25 cellular contexts compared by ENCODE assay signal in genomic region chr12:31558521-31558920, GRCh38. TPM values are rescaled to one million over a fixed set of nuclear protein-coding genes. Genes with fewer than 3 reads are reported as not detected.
DNase-seq lines count a peak whose midpoint lies in the region; ATAC-seq, FAIRE-seq and TF ChIP-seq lines count a peak whose summit lies in the region.
"Had no signal": no experiment of that assay in that cellular context is flagged by ENCODE, and none has a peak within 500 bp of the region (broad histone marks: within the 10 kb centered on the region; RNA-seq: fewer than 3 reads in every experiment).

No MANE protein-coding gene starts in this region.

- POLR2A ChIA-PET in BJ (lab: Charles Lee) (interaction anchor here (0.7 kb wide), 1 partner anchor 472 kb away, joined by 3 read pairs; no protein-coding TSS in a partner anchor), IMR-90 (lab: Charles Lee; ENCODE audit: unreplicated experiment) (no interaction called here)

- H3K4me1 Mint-ChIP-seq in stimulated activated naive B cell treated with anti-CD40 and anti-IgM and Interleukin-4, amounts not matched to agents 10 μg/mL and 1 μg/mL and 100 μg/mL, for 72 hours = peaks cover 23 to 31% of the 10 kb centered on the region in 2 donors
- H3K4me1 Mint-ChIP-seq: activated CD4-positive, alpha-beta T cell treated with anti-CD3 and anti-CD28 coated beads, Interleukin-2, amount 10 ng/mL, durations not matched to agents 7 days and 5 days; T-helper 17 cell had no signal

- no peaks in the 10 kb centered on the region for H3K27me3 Mint-ChIP-seq in stimulated activated naive B cell treated with anti-CD40 and anti-IgM and Interleukin-4, amounts not matched to agents 10 μg/mL and 1 μg/mL and 100 μg/mL, for 72 hours

- H2BK120ac ChIP-seq in IMR-90 (ENCODE audit: low read depth, low read length) = no peak overlapping the region

- ATAC-seq in IMR-90 (ENCODE audit: low read depth) (peak; percentile 93), omental fat pad (ENCODE audit: low FRiP score) (peak; percentile 87)
- ATAC-seq in stimulated activated naive B cell treated with anti-CD40 and anti-IgM and Interleukin-4, amounts not matched to agents 10 μg/mL and 1 μg/mL and 100 μg/mL, for 72 hours (replicated peaks) = no peak
- ATAC-seq: gastrocnemius medialis; HCT116; K562; stimulated activated naive CD8-positive, alpha-beta T cell treated with anti-CD3 and anti-CD28 coated beads, Interleukin-15, Interleukin-2, amounts not matched to agents 100 U/mL and 50 U/mL, for 24 hours; T-helper 17 cell had no signal

- dilution Hi-C loops in IMR-90 (cut with HindIII; ENCODE audit: low sequenced_read_pairs, unreplicated experiment) = no loop called here

- H4K91ac ChIP-seq in IMR-90 (ENCODE audit: insufficient read depth, low read depth, low read length) = no peak overlapping the region

- no peaks in the 10 kb centered on the region for H4K20me1 ChIP-seq in IMR-90 (ENCODE audit: insufficient read depth, low read length)
- H4K20me1 ChIP-seq: BLaER1 treated with 17β-estradiol and CSF1 and Interleukin-3, amounts not matched to agents 10 nM and 100 nM had no signal

- no peak overlapping the region for H2BK20ac ChIP-seq in IMR-90 (ENCODE audit: low read depth, low read length)

- no peak overlapping the region for H2BK5ac ChIP-seq in IMR-90 (ENCODE audit: low read depth, low read length, poor library complexity, severe bottlenecking)

- no peak for TF ChIP-seq RAD21 in IMR-90 (IDR thresholded peaks at IDR 0.05; ENCODE audit: low read length)

- H3K27ac Mint-ChIP-seq in stimulated activated naive B cell treated with anti-CD40 and anti-IgM and Interleukin-4, amounts not matched to agents 10 μg/mL and 1 μg/mL and 100 μg/mL, for 72 hours = no peak overlapping the region
- H3K27ac Mint-ChIP-seq: activated CD4-positive, alpha-beta T cell treated with anti-CD3 and anti-CD28 coated beads, Interleukin-2, amount 10 ng/mL, durations not matched to agents 7 days and 5 days; T-helper 17 cell had no signal

- no peaks in the 10 kb centered on the region for H3K9me1 ChIP-seq in IMR-90 (ENCODE audit: insufficient read depth, low read length)

- H3K14ac ChIP-seq in IMR-90 (replicated peaks; ENCODE audit: low read depth, low read length) = no peak overlapping the region

- no peak overlapping the region for H3K9ac ChIP-seq in IMR-90 (ENCODE audit: low read depth, low read length)
- H3K9ac ChIP-seq: BLaER1 treated with 17β-estradiol and CSF1 and Interleukin-3, amounts not matched to agents 10 nM and 100 nM had no signal

- no peak overlapping the region for H2AK9ac ChIP-seq in IMR-90 (replicated peaks; ENCODE audit: low read depth, low read length, poor library complexity)

- DNase-seq in BJ (ENCODE audit: low read depth) = peak; percentile 6
- peak; percentile 78 for DNase-seq in IMR-90
- peak; percentile 11 to 75 for DNase-seq in cardiac fibroblast (ENCODE audit: low read depth in 2 of 2)
- DNase-seq in omental fat pad (ENCODE audit: low spot score) = no peak
- DNase-seq in NCI-H2081 treated with DMSO at 0.1 percent for 48 hours (lab: John Stamatoyannopoulos, UW) = no peak
- no peak for DNase-seq in stimulated activated naive B cell treated with anti-CD40 and anti-IgM and Interleukin-4, amounts not matched to agents 10 μg/mL and 1 μg/mL and 100 μg/mL, for 72 hours
- no peak for DNase-seq in RCC 7860 (ENCODE audit: low spot score)
- no peak for DNase-seq in AML-193 (lab: John Stamatoyannopoulos, UW)
- DNase-seq: activated CD4-positive, alpha-beta T cell treated with anti-CD3 and anti-CD28 coated beads, Interleukin-2, amount 10 ng/mL, durations not matched to agents 7 days and 5 days; activated CD8-positive, alpha-beta memory T cell treated with anti-CD3 and anti-CD28 coated beads, Interleukin-2, amount 50 U/mL, for 4 hours; gastrocnemius medialis; NCI-H146; NCI-H2171; NCI-H526; RPMI8226; stimulated activated CD4-positive, alpha-beta T cell treated with anti-CD3 and anti-CD28 coated beads, Interleukin-4, amount 100 ng/mL, for 24 hours; stimulated activated naive CD8-positive, alpha-beta T cell treated with anti-CD3 and anti-CD28 coated beads, Interleukin-15, Interleukin-2, amounts not matched to agents 100 U/mL and 50 U/mL, for 24 hours; T-helper 17 cell; tibial artery had no signal

- peaks cover 8 to 15% of the 10 kb centered on the region in 2 donors for H3K36me3 Mint-ChIP-seq in stimulated activated naive B cell treated with anti-CD40 and anti-IgM and Interleukin-4, amounts not matched to agents 10 μg/mL and 1 μg/mL and 100 μg/mL, for 72 hours

- H4K5ac ChIP-seq in IMR-90 (ENCODE audit: low read depth, low read length) = no peak overlapping the region

- CTCF ChIA-PET in BJ (lab: Yijun Ruan, JAX) = no interaction called here
- CTCF ChIA-PET in IMR-90 (lab: Yijun Ruan, JAX) = interaction anchor here (0.5 kb wide), 1 partner anchor 37 kb away, joined by 4 read pairs; no protein-coding TSS in a partner anchor

- no peaks in the 10 kb centered on the region; the same call in 1 of the 2 replicates for H3K9me3 ChIP-seq in IMR-90 (ENCODE audit: control insufficient read depth, insufficient read depth, low read length)
- H3K9me3 ChIP-seq: gastrocnemius medialis, neutrophil, tibial artery had no signal

- no peak for TF ChIP-seq POLR2A in IMR-90 (IDR thresholded peaks at IDR 0.05; ENCODE audit: low read depth, low read length)

- peaks cover 1 to 13% of the 10 kb centered on the region in 2 donors for H3K9me3 Mint-ChIP-seq in stimulated activated naive B cell treated with anti-CD40 and anti-IgM and Interleukin-4, amounts not matched to agents 10 μg/mL and 1 μg/mL and 100 μg/mL, for 72 hours
- H3K9me3 Mint-ChIP-seq: activated CD4-positive, alpha-beta T cell treated with anti-CD3 and anti-CD28 coated beads, Interleukin-2, amount 10 ng/mL, durations not matched to agents 7 days and 5 days had no signal

- no peak overlapping the region for H3K56ac ChIP-seq in IMR-90 (ENCODE audit: extremely low read depth, insufficient read depth, low read length)

- peaks cover 2% of the 10 kb centered on the region; the same call in 1 of the 2 replicates for H3K4me1 ChIP-seq in IMR-90 (ENCODE audit: control insufficient read depth, insufficient read depth, low read length)
- H3K4me1 ChIP-seq: BLaER1 treated with 17β-estradiol and CSF1 and Interleukin-3, amounts not matched to agents 10 nM and 100 nM had no signal

- H3K27ac ChIP-seq in IMR-90 (ENCODE audit: insufficient read depth, low read length) = no peak overlapping the region
- H3K27ac ChIP-seq: BLaER1 treated with 17β-estradiol and CSF1 and Interleukin-3, amounts not matched to agents 10 nM and 100 nM; gastrocnemius medialis; neutrophil; tibial artery; VCaP had no signal

- in situ Hi-C loops in IMR-90 (cut with MboI; ENCODE audit: low sequenced_read_pairs) = no loop called here

- H2AK5ac ChIP-seq in IMR-90 (ENCODE audit: low read depth, low read length) = no peak overlapping the region

- peak overlapping the region; percentile 40; the same call in 1 of the 2 replicates for H3K4me2 ChIP-seq in IMR-90 (ENCODE audit: low read depth, low read length)
- H3K4me2 ChIP-seq: BLaER1 treated with 17β-estradiol and CSF1 and Interleukin-3, amounts not matched to agents 10 nM and 100 nM had no signal

- H3K36me3 ChIP-seq in BJ (ENCODE audit: control insufficient read depth, insufficient read depth, low read length) (no peaks in the 10 kb centered on the region), IMR-90 (ENCODE audit: control insufficient read depth, insufficient read depth, low read length) (no peaks in the 10 kb centered on the region)
- H3K36me3 ChIP-seq: neutrophil, tibial artery had no signal

- intact Hi-C loops in IMR-90 (cut with micrococcal nuclease) = no loop called here

- H3K27me3 ChIP-seq in BJ (ENCODE audit: control insufficient read depth, insufficient read depth, low read length) (no peaks in the 10 kb centered on the region), IMR-90 (ENCODE audit: control insufficient read depth, insufficient read depth, low read length) (no peaks in the 10 kb centered on the region)
- H3K27me3 ChIP-seq: BLaER1 treated with 17β-estradiol and CSF1 and Interleukin-3, amounts not matched to agents 10 nM and 100 nM; gastrocnemius medialis; neutrophil; tibial artery had no signal

- no peak overlapping the region for H3K18ac ChIP-seq in IMR-90 (ENCODE audit: low read depth, low read length)

- H3K4me3 ChIP-seq in BJ (ENCODE audit: low read depth, low read length) (no peak overlapping the region), IMR-90 (ENCODE audit: insufficient read depth, low read depth, low read length) (no peak overlapping the region), cardiac fibroblast (replicated peaks in 1 of 2; ENCODE audit: low read depth in 2 of 2, low read length in 2 of 2) (no peak overlapping the region)
- H3K4me3 ChIP-seq: BLaER1 treated with 17β-estradiol and CSF1 and Interleukin-3, amounts not matched to agents 10 nM and 100 nM; gastrocnemius medialis; K562; tibial artery had no signal

- no peak for TF ChIP-seq CTCF in BJ (IDR thresholded peaks at IDR 0.05; ENCODE audit: insufficient read depth, low read depth, low read length)
- no peak for TF ChIP-seq CTCF in IMR-90 (conservative IDR thresholded peaks at IDR 0.05; ENCODE audit: low read depth, low read length)
- TF ChIP-seq CTCF in cardiac fibroblast (IDR thresholded peaks at IDR 0.05; ENCODE audit: low read depth, low read length) = no peak
- no peak for TF ChIP-seq CTCF in omental fat pad (IDR thresholded peaks at IDR 0.05)

- BruUV-seq in IMR-90 (replicated peaks; lab: Mats Ljungman, UMichigan) = no TSS peak

- H2AFZ ChIP-seq in IMR-90 (replicated peaks; ENCODE audit: low read length, poor library complexity) = no peak overlapping the region

- no peak overlapping the region for H4K8ac ChIP-seq in IMR-90 (ENCODE audit: low read depth in 2 of 2, low read length in 2 of 2)

- peaks cover 15 to 24% of the 10 kb centered on the region in 2 experiments for H3K79me1 ChIP-seq in IMR-90 (ENCODE audit: low read depth in 1 of 2, low read length in 2 of 2)

- no peak overlapping the region for H3K23ac ChIP-seq in IMR-90 (ENCODE audit: low read depth, low read length)

- H3K4ac ChIP-seq in IMR-90 (ENCODE audit: low read depth, low read length) = no peak overlapping the region

- FAIRE-seq in RCC 7860 (lab: Jason Lieb, UNC) = no peak
- FAIRE-seq: endothelial cell of umbilical vein, K562 had no signal

- no peak overlapping the region for H2BK15ac ChIP-seq in IMR-90 (ENCODE audit: low read depth, low read length)

- no peak overlapping the region for H3K4me3 Mint-ChIP-seq in stimulated activated naive B cell treated with anti-CD40 and anti-IgM and Interleukin-4, amounts not matched to agents 10 μg/mL and 1 μg/mL and 100 μg/mL, for 72 hours
- H3K4me3 Mint-ChIP-seq: activated CD4-positive, alpha-beta T cell treated with anti-CD3 and anti-CD28 coated beads, Interleukin-2, amount 10 ng/mL, durations not matched to agents 7 days and 5 days; T-helper 17 cell had no signal

RNA-seq across cellular contexts. Expression of gene DENND5B, which starts 32.4 kb away (rescaled TPM):
- polyA plus RNA-seq in BJ (2011; rRNA removed) = 5.4 and 7.9 TPM in 2 replicates
- polyA minus RNA-seq in BJ (2011; rRNA and poly(A)+ RNA removed) = 8.4 and 8.5 TPM in 2 replicates
- 11.9 and 13.4 TPM in 2 replicates for total RNA-seq in IMR-90 (2012; rRNA removed)
- polyA plus RNA-seq in IMR-90 (2012; rRNA removed) = 5.5 and 5.6 TPM in 2 replicates
- 2.3 and 2.7 TPM in 2 replicates for polyA plus RNA-seq in IMR-90 (2012; cell fraction: cytosol; rRNA removed)
- 0.94 and 5.0 TPM in 2 replicates for polyA plus RNA-seq in IMR-90 (2012; cell fraction: nucleus; rRNA removed; ENCODE audit: low replicate concordance)
- 10 to 100 TPM in 3 of 4 donors, 1 to 10 TPM in 1; 9.1 to 17.1 (median 15.8) TPM for total RNA-seq in omental fat pad

Comparison
In these comparisons a context has a peak if more than half of its experiments do, and no peak if none do; other contexts are left out.
1. DNase-seq: peak in BJ (single experiment), IMR-90 (single experiment) and cardiac fibroblast (2 of 2); none in omental fat pad (single experiment), NCI-H2081 treated with DMSO at 0.1 percent for 48 hours (single experiment), stimulated activated naive B cell treated with anti-CD40 and anti-IgM and Interleukin-4, amounts not matched to agents 10 μg/mL and 1 μg/mL and 100 μg/mL, for 72 hours (single experiment), RCC 7860 (single experiment) and AML-193 (0 of 2).
2. ATAC-seq: peak in IMR-90 (single experiment) and omental fat pad (single experiment); none in stimulated activated naive B cell treated with anti-CD40 and anti-IgM and Interleukin-4, amounts not matched to agents 10 μg/mL and 1 μg/mL and 100 μg/mL, for 72 hours (0 of 2).